ENCODE assay signal across 25 cellular contexts in the genomic region with DNA sequence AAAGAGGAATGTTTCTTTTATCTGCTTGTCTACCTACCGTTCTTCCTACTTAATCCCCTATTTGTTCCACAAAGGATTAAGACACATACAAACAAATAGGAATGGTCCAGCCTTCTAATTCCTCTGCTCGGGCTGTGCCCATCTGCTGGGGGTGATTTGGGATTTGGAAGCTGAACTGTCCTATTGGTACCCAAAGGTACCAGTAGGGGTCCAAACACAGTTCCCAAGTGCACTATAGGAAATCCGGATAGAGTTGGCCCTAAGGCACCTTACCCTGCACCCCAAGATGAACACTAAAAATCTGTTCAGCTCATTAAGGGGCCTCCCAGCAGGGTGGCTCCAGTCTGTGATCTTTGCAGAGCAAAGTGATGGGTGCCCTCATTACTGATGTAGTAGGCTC.
"Had no signal": no experiment of that assay in that cellular context is flagged by ENCODE, and none has a peak within 500 bp of the region (broad histone marks: within the 10 kb centered on the region; RNA-seq: fewer than 3 reads in every experiment).

No MANE protein-coding gene starts in this region.

- ATAC-seq: effector memory CD8-positive, alpha-beta T cell; esophagus mucosa; gastrocnemius medialis; heart left ventricle; left cardiac atrium; left lung; mucosa of descending colon; natural killer cell treated with Interleukin-12 subunit alpha and Interleukin-12 subunit beta and Interleukin-15 and Interleukin-18, amount 100 ng/mL, for 72 hours; right lobe of liver; stimulated activated naive CD8-positive, alpha-beta T cell treated with anti-CD3 and anti-CD28 coated beads, Interleukin-15, amount 100 ng/mL, for 72 hours had no signal

- H3K4me1 Mint-ChIP-seq: mesothelial cell of epicardium; naive B cell; stimulated activated naive CD8-positive, alpha-beta T cell treated with anti-CD3 and anti-CD28 coated beads, Interleukin-15, amount 100 ng/mL, for 72 hours had no signal

- H3K36me3 Mint-ChIP-seq: mesothelial cell of epicardium; naive B cell; natural killer cell treated with Interleukin-12 subunit alpha and Interleukin-12 subunit beta and Interleukin-15 and Interleukin-18, amount 100 ng/mL, for 72 hours; type B pancreatic cell had no signal

- H2AFZ ChIP-seq: hepatocyte had no signal

- H3K79me2 ChIP-seq: hepatocyte had no signal

- H3K36me3 ChIP-seq: gastrocnemius medialis, heart left ventricle, left lung, right lobe of liver, suprapubic skin had no signal

- H3K27ac Mint-ChIP-seq: effector memory CD8-positive, alpha-beta T cell; mesothelial cell of epicardium; natural killer cell treated with Interleukin-12 subunit alpha and Interleukin-12 subunit beta and Interleukin-15 and Interleukin-18, amount 100 ng/mL, for 72 hours; stimulated activated naive CD8-positive, alpha-beta T cell treated with anti-CD3 and anti-CD28 coated beads, Interleukin-15, amount 100 ng/mL, for 72 hours; type B pancreatic cell had no signal

- H3K27ac ChIP-seq: epithelial cell of prostate, gastrocnemius medialis, heart left ventricle, hepatocyte, left lung, right lobe of liver, suprapubic skin had no signal

- H3K27me3 ChIP-seq: gastrocnemius medialis, left lung, right lobe of liver, suprapubic skin had no signal

- H3K4me3 ChIP-seq: gastrocnemius medialis, heart left ventricle, hepatocyte, left lung, mucosa of descending colon, right lobe of liver, suprapubic skin had no signal

- H3K9me3 ChIP-seq: gastrocnemius medialis, heart left ventricle, left lung, mucosa of descending colon, right lobe of liver, suprapubic skin had no signal

- H3K27me3 Mint-ChIP-seq: effector memory CD8-positive, alpha-beta T cell; stimulated activated naive CD8-positive, alpha-beta T cell treated with anti-CD3 and anti-CD28 coated beads, Interleukin-15, amount 100 ng/mL, for 72 hours had no signal

- H3K4me3 Mint-ChIP-seq: effector memory CD8-positive, alpha-beta T cell; mesothelial cell of epicardium; naive B cell; natural killer cell treated with Interleukin-12 subunit alpha and Interleukin-12 subunit beta and Interleukin-15 and Interleukin-18, amount 100 ng/mL, for 72 hours; neural crest cell; stimulated activated naive CD8-positive, alpha-beta T cell treated with anti-CD3 and anti-CD28 coated beads, Interleukin-15, amount 100 ng/mL, for 72 hours; type B pancreatic cell had no signal

- H3K9me3 Mint-ChIP-seq: effector memory CD8-positive, alpha-beta T cell; mesothelial cell of epicardium; natural killer cell treated with Interleukin-12 subunit alpha and Interleukin-12 subunit beta and Interleukin-15 and Interleukin-18, amount 100 ng/mL, for 72 hours; neural crest cell; type B pancreatic cell had no signal

- H3K4me1 ChIP-seq: gastrocnemius medialis, heart left ventricle, left lung, right lobe of liver, suprapubic skin had no signal

- H3K4me2 ChIP-seq: hepatocyte had no signal

- DNase-seq: cortex of kidney; effector memory CD8-positive, alpha-beta T cell; foreskin fibroblast; gastrocnemius medialis; heart left ventricle; left cardiac atrium; left lung; mesenchymal stem cell; mucosa of descending colon; naive B cell; nucleus accumbens; right lobe of liver; small intestine; stimulated activated CD4-positive, alpha-beta T cell treated with anti-CD3 and anti-CD28 coated beads, Interleukin-15, amount 100 ng/mL, for 24 hours; stimulated activated CD4-positive, alpha-beta T cell treated with anti-CD3 and anti-CD28 coated beads, Interleukin-2, amount 100 ng/mL, for 48 hours; stimulated activated naive CD4-positive, alpha-beta T cell; stimulated activated naive CD8-positive, alpha-beta T cell treated with anti-CD3 and anti-CD28 coated beads, Interleukin-15, amount 100 ng/mL, for 72 hours had no signal
